2 cellular contexts compared by ENCODE assay signal in the genomic region with DNA sequence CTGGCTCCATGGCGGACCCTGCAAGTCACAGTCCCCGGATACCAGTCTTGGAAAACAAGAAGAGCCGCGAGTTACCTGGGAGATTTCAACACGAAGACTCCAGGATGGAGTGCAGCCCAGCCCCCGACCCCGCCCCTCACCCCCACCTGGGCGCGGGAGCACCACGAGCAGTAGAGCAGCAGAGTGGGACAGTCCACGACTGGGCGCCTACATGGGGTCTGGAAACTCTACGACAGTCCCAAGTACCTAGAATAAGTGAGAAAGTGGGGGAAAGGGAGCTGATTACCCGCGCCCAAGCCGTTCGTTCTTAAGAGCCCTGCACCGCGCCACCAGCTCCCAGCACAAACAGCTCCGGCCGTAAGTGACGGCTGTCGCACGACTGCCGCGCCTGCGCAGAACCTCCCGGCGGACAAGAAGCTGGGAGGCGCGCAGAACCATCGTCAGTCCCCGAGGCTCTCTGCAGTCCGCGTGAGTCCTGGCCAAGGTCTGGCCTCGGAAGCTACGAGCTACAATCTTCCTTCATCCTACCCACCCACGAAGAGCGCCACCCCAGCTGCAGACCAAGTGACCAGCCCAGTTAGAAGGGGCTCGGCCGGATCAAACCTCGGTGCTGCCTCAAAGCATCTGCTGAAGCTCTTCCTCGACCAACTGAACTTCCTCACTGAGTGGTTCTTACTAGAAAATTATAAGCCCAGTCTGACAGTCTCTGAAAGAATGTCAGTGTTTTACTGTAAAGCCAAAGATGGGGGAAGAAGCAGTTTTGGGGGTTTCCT.
TF ChIP-seq lines count a peak whose summit lies in the region.

TSS of gene DPY30 (minus strand) at position 359 of the 773 bp plus-strand sequence. CDS start at position 10, 349 bp downstream.

TF ChIP-seq in IMR-90, 13 proteins besides CTCF, POLR2A, EP300 and RAD21:
- peak; percentile 62; the same call in 1 of the 2 replicates for TF ChIP-seq MXI1 (IDR thresholded peaks at IDR 0.05; ENCODE audit: borderline replicate concordance, low read depth, low read length)
- no peak for TF ChIP-seq MAZ (IDR thresholded peaks at IDR 0.05; ENCODE audit: borderline replicate concordance, low read depth, low read length)

TF ChIP-seq in endothelial cell of umbilical vein, 7 proteins besides CTCF, POLR2A, EP300 and RAD21:
- TF ChIP-seq EZH2 (IDR thresholded peaks at IDR 0.05; ENCODE audit: borderline replicate concordance, low read depth, low read length, severe bottlenecking) (no peak), POLR2AphosphoS5 (IDR thresholded peaks at IDR 0.05; ENCODE audit: insufficient read depth, low read depth, low read length) (peak; percentile 98)
